In genomic region chr15:79886119-79886518, GRCh38 we compare ENCODE assay signal across 17 cellular contexts. TPM values are rescaled to one million over a fixed set of nuclear protein-coding genes. Genes with fewer than 3 reads are reported as not detected.
DNase-seq lines count a peak whose midpoint lies in the region; ATAC-seq and TF ChIP-seq lines count a peak whose summit lies in the region.
"Had no signal": no experiment of that assay in that cellular context is flagged by ENCODE, and none has a peak within 500 bp of the region (broad histone marks: within the 10 kb centered on the region; RNA-seq: fewer than 3 reads in every experiment).

No MANE protein-coding gene starts in this region.

- peaks cover 0 to 3% (median 0%) of the 10 kb centered on the region in 3 donors for H3K9me3 ChIP-seq in body of pancreas
- H3K9me3 ChIP-seq in liver (ENCODE audit: control insufficient read depth in 4 of 4, low read length in 3 of 4) = no peaks in the 10 kb centered on the region
- H3K9me3 ChIP-seq in trophoblast cell (ENCODE audit: insufficient read depth, low read depth, low read length) = peaks cover 2% of the 10 kb centered on the region
- no peaks in the 10 kb centered on the region for H3K9me3 ChIP-seq in lower lobe of right lung

- no peak overlapping the region for H3K14ac ChIP-seq in trophoblast cell (ENCODE audit: low read length)

- no peak overlapping the region for H2BK12ac ChIP-seq in trophoblast cell (ENCODE audit: low read length)

- H2AFZ ChIP-seq in trophoblast cell (ENCODE audit: insufficient read depth, low read length, poor library complexity) = no peak overlapping the region

- H3K9ac ChIP-seq in liver (ENCODE audit: low read depth in 1 of 2, low read length in 2 of 2) (peak overlapping the region in 1 of 2 donors; percentile 5), trophoblast cell (ENCODE audit: low read length) (no peak overlapping the region)

- H2BK5ac ChIP-seq in trophoblast cell (ENCODE audit: low read depth, low read length, poor library complexity) = no peak overlapping the region

- DNase-seq in NCI-H774 (lab: John Stamatoyannopoulos, UW) (peak; percentile 20), body of pancreas (peak in 1 of 4 donors; percentile 32), progenitor cell of endocrine pancreas (ENCODE audit: low spot score, unreplicated experiment) (no peak), trophoblast cell (no peak), RWPE1 (ENCODE audit: low spot score) (no peak), lower lobe of right lung (no peak)
- DNase-seq: IMR-90, NCI-H187, NCI-H446, NCI-H526, OCI-M1, Right ventricle myocardium superior had no signal

- H4K8ac ChIP-seq in trophoblast cell (ENCODE audit: low read depth, low read length) = no peak overlapping the region

- no peaks in the 10 kb centered on the region for H3K36me3 ChIP-seq in body of pancreas (replicated peaks in 1 of 2; ENCODE audit: insufficient read depth in 1 of 2, low read depth in 2 of 2)
- peaks cover 8 to 39% (median 17%) of the 10 kb centered on the region in 4 donors for H3K36me3 ChIP-seq in liver (ENCODE audit: control insufficient read depth in 4 of 4, insufficient read depth in 3 of 4, low read depth in 1 of 4, low read length in 3 of 4)
- peaks cover 0 to 13% of the 10 kb centered on the region in 2 experiments for H3K36me3 ChIP-seq in trophoblast cell (ENCODE audit: control insufficient read depth in 1 of 2, insufficient read depth in 2 of 2, low read length in 2 of 2)
- H3K36me3 ChIP-seq in lower lobe of right lung = peaks cover 70% of the 10 kb centered on the region

- H3K4me3 ChIP-seq in body of pancreas (no peak overlapping the region), liver (ENCODE audit: low read depth in 1 of 3, low read length in 3 of 3) (no peak overlapping the region), trophoblast cell (ENCODE audit: low read depth, low read length) (no peak overlapping the region), lower lobe of right lung (no peak overlapping the region)

- H3K4me1 ChIP-seq in body of pancreas (peaks cover 82% of the 10 kb centered on the region), liver (ENCODE audit: control insufficient read depth in 4 of 4, insufficient read depth in 4 of 4, low read length in 3 of 4) (peaks cover 10 to 91% (median 66%) of the 10 kb centered on the region in 4 donors), trophoblast cell (ENCODE audit: control insufficient read depth in 1 of 2, insufficient read depth in 2 of 2, low read length in 2 of 2) (no peaks in the 10 kb centered on the region), lower lobe of right lung (no peaks in the 10 kb centered on the region)

- H3K4me1 Mint-ChIP-seq in progenitor cell of endocrine pancreas (ENCODE audit: low read depth) = peaks cover 40% of the 10 kb centered on the region

- no peak overlapping the region for H2BK120ac ChIP-seq in trophoblast cell (ENCODE audit: insufficient read depth, low read length, poor library complexity)

- POLR2A ChIA-PET in RWPE1 (lab: Yijun Ruan, JAX; ENCODE audit: low non-redundant PET) = no interaction called here

- H3K36me3 Mint-ChIP-seq in progenitor cell of endocrine pancreas (ENCODE audit: insufficient read depth) = peaks cover 33% of the 10 kb centered on the region

- no peaks in the 10 kb centered on the region for H3K27me3 Mint-ChIP-seq in progenitor cell of endocrine pancreas
- H3K27me3 Mint-ChIP-seq: B cell had no signal

- peak overlapping the region; percentile 4 for H3K4me3 Mint-ChIP-seq in progenitor cell of endocrine pancreas (ENCODE audit: low read depth)
- H3K4me3 Mint-ChIP-seq: B cell, CD14-positive monocyte had no signal

- H4K12ac ChIP-seq in trophoblast cell (ENCODE audit: low read depth, low read length) = no peak overlapping the region

- ATAC-seq in body of pancreas (peak; percentile 65), lower lobe of right lung (no peak), HG02623 (IDR thresholded peaks at IDR 0.05; ENCODE audit: unreplicated experiment) (no peak)

- H3K27ac Mint-ChIP-seq in progenitor cell of endocrine pancreas = peak overlapping the region; percentile 86
- H3K27ac Mint-ChIP-seq: B cell had no signal

- H3K9me3 Mint-ChIP-seq in progenitor cell of endocrine pancreas (ENCODE audit: low read depth) = no peaks in the 10 kb centered on the region
- H3K9me3 Mint-ChIP-seq: CD14-positive monocyte had no signal

- H3K18ac ChIP-seq in trophoblast cell (ENCODE audit: low read length) = no peak overlapping the region

- H3K4me2 ChIP-seq in trophoblast cell (ENCODE audit: low read length) = no peak overlapping the region

- H3K27me3 ChIP-seq in body of pancreas (no peaks in the 10 kb centered on the region), liver (ENCODE audit: control insufficient read depth in 4 of 4, insufficient read depth in 4 of 4, low read length in 3 of 4) (no peaks in the 10 kb centered on the region), trophoblast cell (ENCODE audit: insufficient read depth, low read length) (no peaks in the 10 kb centered on the region), lower lobe of right lung (ENCODE audit: low read depth) (no peaks in the 10 kb centered on the region)

- no peak overlapping the region for H2AK5ac ChIP-seq in trophoblast cell (ENCODE audit: low read length)

- TF ChIP-seq RAD21 in liver (IDR thresholded peaks at IDR 0.05) = peak; percentile 16 to 43

- H4K91ac ChIP-seq in trophoblast cell (ENCODE audit: low read depth, low read length) = no peak overlapping the region

- CTCF ChIA-PET in RWPE1 (lab: Yijun Ruan, JAX) = no interaction called here

- no peak for TF ChIP-seq POLR2A in body of pancreas (IDR thresholded peaks at IDR 0.05)

- intact Hi-C loops in body of pancreas (cut with DNase I) (no loop called here), lower lobe of right lung (cut with DNase I) (no loop called here)

- H3K23ac ChIP-seq in trophoblast cell (ENCODE audit: low read length) = no peak overlapping the region

- H3K4ac ChIP-seq in trophoblast cell (ENCODE audit: low read depth, low read length) = no peak overlapping the region

- no peaks in the 10 kb centered on the region for H3K79me1 ChIP-seq in trophoblast cell (ENCODE audit: low read length)

- TF ChIP-seq CTCF in body of pancreas (IDR thresholded peaks at IDR 0.05) (no peak), liver (IDR thresholded peaks at IDR 0.05; ENCODE audit: low read depth, low read length, missing input control) (no peak), progenitor cell of endocrine pancreas (IDR thresholded peaks at IDR 0.05; ENCODE audit: unreplicated experiment) (no peak), RWPE1 (conservative IDR thresholded peaks at IDR 0.05; ENCODE audit: low read depth) (no peak), lower lobe of right lung (IDR thresholded peaks at IDR 0.05) (no peak)

- H3K79me2 ChIP-seq in trophoblast cell (ENCODE audit: control insufficient read depth, insufficient read depth, low read length, poor library complexity) = no peaks in the 10 kb centered on the region

- peak overlapping the region in 2 of 4 donors; percentile 15 to 57 for H3K27ac ChIP-seq in body of pancreas
- H3K27ac ChIP-seq in liver (ENCODE audit: low read depth in 1 of 2, low read length in 2 of 2) = peak overlapping the region; percentile 72 to 77
- H3K27ac ChIP-seq in trophoblast cell (ENCODE audit: low read depth, low read length) = no peak overlapping the region
- no peak overlapping the region for H3K27ac ChIP-seq in RWPE1
- H3K27ac ChIP-seq in lower lobe of right lung = no peak overlapping the region
- H3K27ac ChIP-seq: HL-60 had no signal

- WGBS in body of pancreas, 2 donors = 29 to 35% methylated on average over 3 of the region's 3 CpGs
- 21% methylated on average over 3 of the region's 3 CpGs for WGBS in liver
- no CpG with 5 or more reads among the region's 3 CpGs for WGBS in trophoblast cell (ENCODE audit: extremely low coverage, insufficient coverage, insufficient read length)

TF ChIP-seq in liver, 16 proteins besides CTCF, POLR2A, EP300 and RAD21 (continues in another document):
- peak; percentile 85 for TF ChIP-seq HNF4G (IDR thresholded peaks at IDR 0.05)
- TF ChIP-seq, protein P1, sequence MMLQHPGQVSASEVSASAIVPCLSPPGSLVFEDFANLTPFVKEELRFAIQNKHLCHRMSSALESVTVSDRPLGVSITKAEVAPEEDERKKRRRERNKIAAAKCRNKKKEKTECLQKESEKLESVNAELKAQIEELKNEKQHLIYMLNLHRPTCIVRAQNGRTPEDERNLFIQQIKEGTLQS (IDR thresholded peaks at IDR 0.05) = peak; percentile 86
- peak; percentile 78 for TF ChIP-seq FOXA1 (IDR thresholded peaks at IDR 0.05)
- no peak for TF ChIP-seq EGR1 (IDR thresholded peaks at IDR 0.05; ENCODE audit: low read depth in 2 of 2)
- TF ChIP-seq RXRA (IDR thresholded peaks at IDR 0.05) = peak; percentile 77 to 85
- no peak for TF ChIP-seq TAF1 (conservative IDR thresholded peaks at IDR 0.05)
- TF ChIP-seq HNF4A (conservative IDR thresholded peaks at IDR 0.05) = peak; percentile 95 to 96
- TF ChIP-seq REST (IDR thresholded peaks at IDR 0.05) = peak; percentile 85

RNA-seq across cellular contexts. Expression of gene MTHFS, which starts 10.7 kb away (rescaled TPM):
- total RNA-seq in body of pancreas = 10 to 100 TPM; 26.5 to 29.3 TPM
- 100 to 1,000 TPM in 1 of 2 donors, 10 to 100 TPM in 1; 40.9 to 140 TPM for total RNA-seq in liver
- 100 to 1,000 TPM; 175 to 338 TPM for polyA plus RNA-seq in liver
- 33.3 and 33.6 TPM in 2 replicates for total RNA-seq in progenitor cell of endocrine pancreas
- 20.8 and 22.6 TPM in 2 replicates for polyA plus RNA-seq in trophoblast cell (2013)
- total RNA-seq in lower lobe of right lung = 37.4 TPM

Comparison
In these comparisons a context has a peak if more than half of its experiments do, and no peak if none do; other contexts are left out.
1. H3K27ac ChIP-seq: peak in liver (2 of 2); none in trophoblast cell (single experiment), RWPE1 (single experiment) and lower lobe of right lung (single experiment).